2 cellular contexts compared by ENCODE assay signal in the genomic region with DNA sequence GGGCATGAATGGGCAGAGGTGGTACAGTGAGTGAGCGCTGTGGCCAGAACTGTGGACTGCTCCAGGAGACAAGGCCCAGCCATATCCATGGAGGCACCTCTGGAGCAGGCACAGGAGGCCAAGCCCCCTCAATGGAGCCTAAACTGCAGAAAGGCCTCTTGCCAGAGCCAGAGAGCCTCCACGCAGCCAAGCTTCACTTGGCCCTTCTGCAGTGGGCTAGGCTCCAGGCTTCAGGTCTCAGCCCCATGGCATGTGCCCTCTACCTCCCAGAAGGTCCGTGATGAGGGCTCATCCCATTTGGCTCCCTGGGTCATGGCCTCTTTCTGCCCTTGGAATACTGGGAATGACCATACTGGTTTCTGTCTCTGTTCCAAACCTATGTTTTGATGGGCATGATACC.
TF ChIP-seq lines count a peak whose summit lies in the region.

No MANE protein-coding gene starts in this region.

TF ChIP-seq in A549, 52 proteins besides CTCF, POLR2A, EP300 and RAD21:
- TF ChIP-seq CHD2 (IDR thresholded peaks at IDR 0.05; ENCODE audit: low read length, partially characterized antibody) (no peak), ZSCAN20 (CRISPR knock-in tag; IDR thresholded peaks at IDR 0.05) (no peak), FOSL2 (IDR thresholded peaks at IDR 0.05) (no peak), FOSL2 (CRISPR knock-in tag; IDR thresholded peaks at IDR 0.05) (no peak), MAFK (IDR thresholded peaks at IDR 0.05; ENCODE audit: partially characterized antibody) (no peak), HEYL (CRISPR knock-in tag; IDR thresholded peaks at IDR 0.05) (no peak), EHF (CRISPR knock-in tag; IDR thresholded peaks at IDR 0.05) (no peak), ZC3H11A (IDR thresholded peaks at IDR 0.05) (no peak), HDAC2 (IDR thresholded peaks at IDR 0.05) (no peak), ZNF302 (CRISPR knock-in tag; IDR thresholded peaks at IDR 0.05) (no peak), POLR2AphosphoS2 (conservative IDR thresholded peaks at IDR 0.05; ENCODE audit: low read length) (no peak), ESRRA (IDR thresholded peaks at IDR 0.05; ENCODE audit: borderline replicate concordance, low read length) (no peak), NR3C1 (IDR thresholded peaks at IDR 0.05) (no peak), CHD4 (IDR thresholded peaks at IDR 0.05; ENCODE audit: borderline replicate concordance) (no peak)
- TF ChIP-seq, protein P1, sequence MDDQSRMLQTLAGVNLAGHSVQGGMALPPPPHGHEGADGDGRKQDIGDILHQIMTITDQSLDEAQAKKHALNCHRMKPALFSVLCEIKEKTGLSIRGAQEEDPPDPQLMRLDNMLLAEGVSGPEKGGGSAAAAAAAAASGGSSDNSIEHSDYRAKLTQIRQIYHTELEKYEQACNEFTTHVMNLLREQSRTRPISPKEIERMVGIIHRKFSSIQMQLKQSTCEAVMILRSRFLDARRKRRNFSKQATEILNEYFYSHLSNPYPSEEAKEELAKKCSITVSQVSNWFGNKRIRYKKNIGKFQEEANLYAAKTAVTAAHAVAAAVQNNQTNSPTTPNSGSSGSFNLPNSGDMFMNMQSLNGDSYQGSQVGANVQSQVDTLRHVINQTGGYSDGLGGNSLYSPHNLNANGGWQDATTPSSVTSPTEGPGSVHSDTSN (IDR thresholded peaks at IDR 0.05): no peak
- TF ChIP-seq, protein P2, sequence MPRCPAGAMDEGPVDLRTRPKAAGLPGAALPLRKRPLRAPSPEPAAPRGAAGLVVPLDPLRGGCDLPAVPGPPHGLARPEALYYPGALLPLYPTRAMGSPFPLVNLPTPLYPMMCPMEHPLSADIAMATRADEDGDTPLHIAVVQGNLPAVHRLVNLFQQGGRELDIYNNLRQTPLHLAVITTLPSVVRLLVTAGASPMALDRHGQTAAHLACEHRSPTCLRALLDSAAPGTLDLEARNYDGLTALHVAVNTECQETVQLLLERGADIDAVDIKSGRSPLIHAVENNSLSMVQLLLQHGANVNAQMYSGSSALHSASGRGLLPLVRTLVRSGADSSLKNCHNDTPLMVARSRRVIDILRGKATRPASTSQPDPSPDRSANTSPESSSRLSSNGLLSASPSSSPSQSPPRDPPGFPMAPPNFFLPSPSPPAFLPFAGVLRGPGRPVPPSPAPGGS (IDR thresholded peaks at IDR 0.05): no peak
- TF ChIP-seq, protein P3, sequence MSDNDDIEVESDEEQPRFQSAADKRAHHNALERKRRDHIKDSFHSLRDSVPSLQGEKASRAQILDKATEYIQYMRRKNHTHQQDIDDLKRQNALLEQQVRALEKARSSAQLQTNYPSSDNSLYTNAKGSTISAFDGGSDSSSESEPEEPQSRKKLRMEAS (IDR thresholded peaks at IDR 0.05): no peak

TF ChIP-seq in IMR-90, 13 proteins besides CTCF, POLR2A, EP300 and RAD21:
- TF ChIP-seq, protein P4, sequence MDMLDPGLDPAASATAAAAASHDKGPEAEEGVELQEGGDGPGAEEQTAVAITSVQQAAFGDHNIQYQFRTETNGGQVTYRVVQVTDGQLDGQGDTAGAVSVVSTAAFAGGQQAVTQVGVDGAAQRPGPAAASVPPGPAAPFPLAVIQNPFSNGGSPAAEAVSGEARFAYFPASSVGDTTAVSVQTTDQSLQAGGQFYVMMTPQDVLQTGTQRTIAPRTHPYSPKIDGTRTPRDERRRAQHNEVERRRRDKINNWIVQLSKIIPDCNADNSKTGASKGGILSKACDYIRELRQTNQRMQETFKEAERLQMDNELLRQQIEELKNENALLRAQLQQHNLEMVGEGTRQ (IDR thresholded peaks at IDR 0.05; ENCODE audit: low read depth, low read length): no peak
- TF ChIP-seq CEBPB (IDR thresholded peaks at IDR 0.05; ENCODE audit: low read depth, low read length): no peak
- no peak for TF ChIP-seq MAZ (IDR thresholded peaks at IDR 0.05; ENCODE audit: borderline replicate concordance, low read depth, low read length)
- TF ChIP-seq, protein P5, sequence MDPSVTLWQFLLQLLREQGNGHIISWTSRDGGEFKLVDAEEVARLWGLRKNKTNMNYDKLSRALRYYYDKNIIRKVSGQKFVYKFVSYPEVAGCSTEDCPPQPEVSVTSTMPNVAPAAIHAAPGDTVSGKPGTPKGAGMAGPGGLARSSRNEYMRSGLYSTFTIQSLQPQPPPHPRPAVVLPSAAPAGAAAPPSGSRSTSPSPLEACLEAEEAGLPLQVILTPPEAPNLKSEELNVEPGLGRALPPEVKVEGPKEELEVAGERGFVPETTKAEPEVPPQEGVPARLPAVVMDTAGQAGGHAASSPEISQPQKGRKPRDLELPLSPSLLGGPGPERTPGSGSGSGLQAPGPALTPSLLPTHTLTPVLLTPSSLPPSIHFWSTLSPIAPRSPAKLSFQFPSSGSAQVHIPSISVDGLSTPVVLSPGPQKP (IDR thresholded peaks at IDR 0.05; ENCODE audit: borderline replicate concordance, low read depth, low read length): no peak
- TF ChIP-seq MAFK (IDR thresholded peaks at IDR 0.05; ENCODE audit: low read depth, low read length): no peak
- no peak for TF ChIP-seq MXI1 (IDR thresholded peaks at IDR 0.05; ENCODE audit: borderline replicate concordance, low read depth, low read length)
